2 cellular contexts compared by ENCODE assay signal in genomic region chr16:53745753-53746258, GRCh38.
TF ChIP-seq lines count a peak whose summit lies in the region.

No MANE protein-coding gene starts in this region.

TF ChIP-seq in Ishikawa, 13 proteins besides CTCF, POLR2A, EP300 and RAD21 (continued from another document):
- TF ChIP-seq, protein P1, sequence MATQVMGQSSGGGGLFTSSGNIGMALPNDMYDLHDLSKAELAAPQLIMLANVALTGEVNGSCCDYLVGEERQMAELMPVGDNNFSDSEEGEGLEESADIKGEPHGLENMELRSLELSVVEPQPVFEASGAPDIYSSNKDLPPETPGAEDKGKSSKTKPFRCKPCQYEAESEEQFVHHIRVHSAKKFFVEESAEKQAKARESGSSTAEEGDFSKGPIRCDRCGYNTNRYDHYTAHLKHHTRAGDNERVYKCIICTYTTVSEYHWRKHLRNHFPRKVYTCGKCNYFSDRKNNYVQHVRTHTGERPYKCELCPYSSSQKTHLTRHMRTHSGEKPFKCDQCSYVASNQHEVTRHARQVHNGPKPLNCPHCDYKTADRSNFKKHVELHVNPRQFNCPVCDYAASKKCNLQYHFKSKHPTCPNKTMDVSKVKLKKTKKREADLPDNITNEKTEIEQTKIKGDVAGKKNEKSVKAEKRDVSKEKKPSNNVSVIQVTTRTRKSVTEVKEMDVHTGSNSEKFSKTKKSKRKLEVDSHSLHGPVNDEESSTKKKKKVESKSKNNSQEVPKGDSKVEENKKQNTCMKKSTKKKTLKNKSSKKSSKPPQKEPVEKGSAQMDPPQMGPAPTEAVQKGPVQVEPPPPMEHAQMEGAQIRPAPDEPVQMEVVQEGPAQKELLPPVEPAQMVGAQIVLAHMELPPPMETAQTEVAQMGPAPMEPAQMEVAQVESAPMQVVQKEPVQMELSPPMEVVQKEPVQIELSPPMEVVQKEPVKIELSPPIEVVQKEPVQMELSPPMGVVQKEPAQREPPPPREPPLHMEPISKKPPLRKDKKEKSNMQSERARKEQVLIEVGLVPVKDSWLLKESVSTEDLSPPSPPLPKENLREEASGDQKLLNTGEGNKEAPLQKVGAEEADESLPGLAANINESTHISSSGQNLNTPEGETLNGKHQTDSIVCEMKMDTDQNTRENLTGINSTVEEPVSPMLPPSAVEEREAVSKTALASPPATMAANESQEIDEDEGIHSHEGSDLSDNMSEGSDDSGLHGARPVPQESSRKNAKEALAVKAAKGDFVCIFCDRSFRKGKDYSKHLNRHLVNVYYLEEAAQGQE (IDR thresholded peaks at IDR 0.05; ENCODE audit: low read depth): no peak
- no peak for TF ChIP-seq CEBPB (IDR thresholded peaks at IDR 0.05)
- TF ChIP-seq ZBTB7A (IDR thresholded peaks at IDR 0.05; ENCODE audit: low read depth): no peak
- no peak for TF ChIP-seq TAF1 (IDR thresholded peaks at IDR 0.05; ENCODE audit: low read depth)
- TF ChIP-seq MAX (IDR thresholded peaks at IDR 0.05): no peak
- TF ChIP-seq CREB1 (IDR thresholded peaks at IDR 0.05; ENCODE audit: low read depth): no peak
- TF ChIP-seq FOXM1 (IDR thresholded peaks at IDR 0.05; ENCODE audit: borderline replicate concordance, low read depth): no peak
- TF ChIP-seq YY1 (IDR thresholded peaks at IDR 0.05; ENCODE audit: low read depth): no peak
- TF ChIP-seq EGR1 (IDR thresholded peaks at IDR 0.05): no peak
- TF ChIP-seq USF1 (IDR thresholded peaks at IDR 0.05): peak; percentile 82
- no peak for TF ChIP-seq TCF12 (IDR thresholded peaks at IDR 0.05; ENCODE audit: low read depth)

TF ChIP-seq in K562, 482 proteins besides CTCF, POLR2A, EP300 and RAD21 (continued from another document):
- TF ChIP-seq, protein P1 (CRISPR knock-in tag; IDR thresholded peaks at IDR 0.05; ENCODE audit: low read depth): no peak
- no peak for TF ChIP-seq BMI1 (IDR thresholded peaks at IDR 0.05; ENCODE audit: low read length)
- TF ChIP-seq, protein P2, sequence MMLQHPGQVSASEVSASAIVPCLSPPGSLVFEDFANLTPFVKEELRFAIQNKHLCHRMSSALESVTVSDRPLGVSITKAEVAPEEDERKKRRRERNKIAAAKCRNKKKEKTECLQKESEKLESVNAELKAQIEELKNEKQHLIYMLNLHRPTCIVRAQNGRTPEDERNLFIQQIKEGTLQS (IDR thresholded peaks at IDR 0.05): no peak
- TF ChIP-seq, protein P2 (CRISPR knock-in tag; conservative IDR thresholded peaks at IDR 0.05): no peak
- TF ChIP-seq, protein P3, sequence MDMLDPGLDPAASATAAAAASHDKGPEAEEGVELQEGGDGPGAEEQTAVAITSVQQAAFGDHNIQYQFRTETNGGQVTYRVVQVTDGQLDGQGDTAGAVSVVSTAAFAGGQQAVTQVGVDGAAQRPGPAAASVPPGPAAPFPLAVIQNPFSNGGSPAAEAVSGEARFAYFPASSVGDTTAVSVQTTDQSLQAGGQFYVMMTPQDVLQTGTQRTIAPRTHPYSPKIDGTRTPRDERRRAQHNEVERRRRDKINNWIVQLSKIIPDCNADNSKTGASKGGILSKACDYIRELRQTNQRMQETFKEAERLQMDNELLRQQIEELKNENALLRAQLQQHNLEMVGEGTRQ (CRISPR knock-in tag; IDR thresholded peaks at IDR 0.05): peak; percentile 71
- TF ChIP-seq FOXA1 (IDR thresholded peaks at IDR 0.05; ENCODE audit: borderline replicate concordance): no peak
- TF ChIP-seq USF1 (CRISPR knock-in tag; IDR thresholded peaks at IDR 0.05): peak; percentile 52; the same call in 1 of the 2 replicates
TF ChIP-seq in K562: peak in this region for 4.
